8 cellular contexts compared by ENCODE assay signal in the genomic region with DNA sequence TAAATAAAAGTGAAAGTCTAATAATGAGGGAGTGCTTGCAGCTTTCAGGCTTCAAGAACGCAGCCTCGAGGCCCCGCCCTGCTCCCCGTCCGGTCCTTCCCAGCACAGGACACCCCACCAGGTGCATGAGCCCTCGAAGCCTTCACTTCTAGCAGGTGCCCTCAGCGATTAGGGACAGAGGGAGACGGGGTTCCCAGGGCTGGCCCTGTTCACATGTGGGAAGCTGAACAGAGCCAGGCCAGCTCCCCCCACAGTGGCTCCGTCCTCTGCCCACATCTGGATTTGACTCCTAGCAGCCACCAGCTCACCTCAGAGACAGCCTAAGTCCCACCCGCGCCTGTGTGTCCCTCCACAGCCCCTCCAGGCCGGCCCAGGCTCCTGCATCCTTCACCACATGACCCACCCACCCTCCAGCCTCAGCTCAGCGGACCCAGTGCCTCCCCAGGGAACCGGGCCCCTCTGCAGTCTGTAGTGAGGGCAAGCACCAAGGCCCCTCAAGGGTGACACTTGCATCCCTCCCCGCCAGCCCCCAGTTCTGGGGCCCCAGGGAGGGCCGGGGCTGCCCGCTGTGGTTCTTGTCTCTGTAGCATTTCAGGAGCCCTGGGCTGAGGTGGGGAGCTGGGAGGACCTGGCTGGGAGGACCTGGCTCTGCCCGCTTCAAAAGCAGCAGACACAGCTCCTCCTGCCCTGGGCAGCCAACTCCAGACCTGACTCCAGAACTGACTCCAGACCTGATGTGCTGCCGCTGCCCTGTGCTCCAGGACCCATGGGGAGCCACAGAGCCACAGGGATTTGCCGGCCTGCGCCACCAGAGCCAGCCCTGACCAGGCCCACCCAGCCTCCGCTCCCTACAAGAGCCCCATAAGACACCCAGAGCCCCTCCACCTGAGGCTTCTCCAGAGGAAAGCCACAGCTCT. TPM values are rescaled to one million over a fixed set of nuclear protein-coding genes. Genes with fewer than 3 reads are reported as not detected.
A peak's percentile ranks its signal among the peaks of the same experiment; 100 is the strongest.
DNase-seq lines count a peak whose midpoint lies in the region; TF ChIP-seq lines count a peak whose summit lies in the region.

No MANE protein-coding gene starts in this region.

- no peak for DNase-seq in AG09309 (ENCODE audit: low read depth)
- no peak for DNase-seq in Karpas-422
- no peak for DNase-seq in ascending aorta (ENCODE audit: low spot score in 2 of 2)
- no peak for DNase-seq in lower leg skin (ENCODE audit: low spot score in 2 of 2)
- DNase-seq in H4 (ENCODE audit: low spot score): no peak
- DNase-seq in HEK293T (ENCODE audit: extremely low spot score): no peak
- no peak for DNase-seq in NCI-H1048 (lab: John Stamatoyannopoulos, UW)

- H3K27ac ChIP-seq in Karpas-422 (ENCODE audit: low read length): no peak overlapping the region
- H3K27ac ChIP-seq in ascending aorta: peak overlapping the region; percentile 91 to 96
- peak overlapping the region; percentile 76 for H3K27ac ChIP-seq in stomach smooth muscle (ENCODE audit: low read length)

- TF ChIP-seq POLR2A in lower leg skin (IDR thresholded peaks at IDR 0.05): no peak

- H3K9me2 ChIP-seq in Karpas-422 (replicated peaks; ENCODE audit: insufficient read depth, low read length): no peaks in the 10 kb centered on the region

- CTCF ChIA-PET in HEK293T (lab: Yijun Ruan, JAX): no interaction called here

- H3K4me1 ChIP-seq in Karpas-422 (ENCODE audit: low read length): peaks cover 30% of the 10 kb centered on the region
- peaks cover 8 to 41% of the 10 kb centered on the region in 2 donors for H3K4me1 ChIP-seq in ascending aorta
- peaks cover 24% of the 10 kb centered on the region for H3K4me1 ChIP-seq in stomach smooth muscle (ENCODE audit: control insufficient read depth, insufficient read depth, low read length)

- TF ChIP-seq CTCF in AG09309 (IDR thresholded peaks at IDR 0.05; ENCODE audit: control insufficient read depth, insufficient read depth, low read depth, low read length, missing control alignments) (no peak), ascending aorta (IDR thresholded peaks at IDR 0.05) (no peak), lower leg skin (IDR thresholded peaks at IDR 0.05) (no peak)

- WGBS in lower leg skin, 2 donors: 46 to 57% methylated on average over 16 to 21 of the region's 22 CpGs

- H3K4me3 ChIP-seq in AG09309 (ENCODE audit: control insufficient read depth, low read depth, low read length) (peak overlapping the region; percentile 84), Karpas-422 (ENCODE audit: low read length) (peak overlapping the region; percentile 70; the same call in 1 of the 2 replicates), ascending aorta (peak overlapping the region; percentile 61 to 74), lower leg skin (ENCODE audit: low read depth, poor library complexity, severe bottlenecking) (peak overlapping the region; percentile 34), stomach smooth muscle (ENCODE audit: low read length in 2 of 2) (peak overlapping the region; percentile 71 to 82)

- H3K27me3 ChIP-seq in Karpas-422 (ENCODE audit: low read length) (peaks cover 3% of the 10 kb centered on the region; the same call in 1 of the 2 replicates), ascending aorta (no peaks in the 10 kb centered on the region), stomach smooth muscle (ENCODE audit: control insufficient read depth in 1 of 2, insufficient read depth in 2 of 2, low read length in 2 of 2) (no peaks in the 10 kb centered on the region)

- H3K9ac ChIP-seq in Karpas-422 (ENCODE audit: low read length) (peak overlapping the region; percentile 74), stomach smooth muscle (ENCODE audit: low read length in 2 of 2) (peak overlapping the region; percentile 58 to 93)

- peak overlapping the region; percentile 91 for H3K4me2 ChIP-seq in Karpas-422 (ENCODE audit: low read depth, low read length, poor library complexity, severe bottlenecking)

- H2AFZ ChIP-seq in Karpas-422 (ENCODE audit: low read length): no peak overlapping the region

- H3K79me2 ChIP-seq in Karpas-422 (ENCODE audit: low read length): no peaks in the 10 kb centered on the region

- intact Hi-C loops in ascending aorta (cut with DNase I): loop anchor here (1.0 kb wide), 1 partner anchor 24 kb away; no protein-coding TSS in a partner anchor
- intact Hi-C loops in lower leg skin (cut with DNase I; ENCODE audit: low total_unique reads): no loop called here

- H4K20me1 ChIP-seq in Karpas-422 (ENCODE audit: insufficient read depth, low read depth, low read length): peaks cover 36% of the 10 kb centered on the region

- POLR2A ChIA-PET in HEK293T (lab: Yijun Ruan, JAX): interaction anchor here (0.5 to 1.2 kb wide), 2 partner anchors 138 to 456 kb away, joined by 3 to 4 read pairs; partner anchors contain the start of gene CIRBP

- H3K9me3 ChIP-seq in Karpas-422 (ENCODE audit: low read length) (no peaks in the 10 kb centered on the region), ascending aorta (no peaks in the 10 kb centered on the region), stomach smooth muscle (ENCODE audit: control insufficient read depth in 2 of 2, low read length in 2 of 2) (no peaks in the 10 kb centered on the region)

- H3K36me3 ChIP-seq in Karpas-422 (ENCODE audit: insufficient read depth, low read length) (no peaks in the 10 kb centered on the region), ascending aorta (peaks cover 15 to 16% of the 10 kb centered on the region in 2 donors), stomach smooth muscle (ENCODE audit: control insufficient read depth in 2 of 2, insufficient read depth in 2 of 2, low read length in 2 of 2) (peaks cover 6 to 13% of the 10 kb centered on the region in 2 donors)

TF ChIP-seq in HEK293T, 16 proteins besides CTCF, POLR2A, EP300 and RAD21:
- TF ChIP-seq ARNT (IDR thresholded peaks at IDR 0.05): no peak
- TF ChIP-seq FOXK2 (IDR thresholded peaks at IDR 0.05): no peak
- TF ChIP-seq SUZ12 (IDR thresholded peaks at IDR 0.05): no peak
- no peak for TF ChIP-seq L3MBTL2 (conservative IDR thresholded peaks at IDR 0.05)
- no peak for TF ChIP-seq FOXM1 (IDR thresholded peaks at IDR 0.05; ENCODE audit: borderline replicate concordance)
- no peak for TF ChIP-seq NFRKB (IDR thresholded peaks at IDR 0.05)

RNA-seq across cellular contexts. Expression of gene GPX4, which starts 27.3 kb away (rescaled TPM):
- 286 and 423 TPM in 2 replicates for total RNA-seq in Karpas-422 (2014; rRNA removed; shearing (Covaris generic); ENCODE audit: low replicate concordance)
- total RNA-seq in ascending aorta (348 TPM), lower leg skin (100 to 1,000 TPM; 375 to 507 (median 469) TPM)
- total RNA-seq in H4 (2014; rRNA removed; shearing (Covaris generic)): 470 and 493 TPM in 2 replicates

RNA-seq across cellular contexts. Expression of gene POLR2E, which starts 35.9 kb away (rescaled TPM):
- total RNA-seq in Karpas-422 (2014; rRNA removed; shearing (Covaris generic); ENCODE audit: low replicate concordance): 117 and 222 TPM in 2 replicates
- total RNA-seq in ascending aorta (72.1 TPM), lower leg skin (100 to 1,000 TPM in 3 of 4 donors, 10 to 100 TPM in 1; 93.3 to 198 (median 123) TPM)
- 237 and 244 TPM in 2 replicates for total RNA-seq in H4 (2014; rRNA removed; shearing (Covaris generic))

RNA-seq across cellular contexts. Expression of gene SBNO2, which starts 43.0 kb away (rescaled TPM):
- 7.9 and 17.1 TPM in 2 replicates for total RNA-seq in Karpas-422 (2014; rRNA removed; shearing (Covaris generic); ENCODE audit: low replicate concordance)
- total RNA-seq in ascending aorta (120 TPM), lower leg skin (10 to 100 TPM; 54.8 to 68.6 (median 60.3) TPM)
- total RNA-seq in H4 (2014; rRNA removed; shearing (Covaris generic)): 8.6 and 14.8 TPM in 2 replicates

Comparison
In these comparisons a context has a peak if more than half of its experiments do, and no peak if none do; other contexts are left out.
1. H3K4me3 ChIP-seq: peak in every context shown above with its lines; median percentile 84 in AG09309; 76 in stomach smooth muscle; 70 in Karpas-422; 68 in ascending aorta; 34 in lower leg skin.